ENCODE assay signal across 21 cellular contexts in genomic region chr15:39442898-39443297, GRCh38.
"Had no signal": no experiment of that assay in that cellular context is flagged by ENCODE, and none has a peak within 500 bp of the region (broad histone marks: within the 10 kb centered on the region; RNA-seq: fewer than 3 reads in every experiment).

No MANE protein-coding gene starts in this region.

- H3K4me3 ChIP-seq: colonic mucosa, gastrocnemius medialis, lower lobe of right lung, testis, tibial artery had no signal

- H3K4me1 Mint-ChIP-seq: naive B cell; stimulated activated effector memory CD8-positive, alpha-beta T cell treated with anti-CD3 and anti-CD28 coated beads, Interleukin-12 subunit alpha, Interleukin-12 subunit beta, amount 100 ng/mL, for 72 hours had no signal

- H3K79me2 ChIP-seq: parathyroid adenoma had no signal

- H3K4me1 ChIP-seq: colonic mucosa, gastrocnemius medialis, lower lobe of right lung, parathyroid adenoma, testis had no signal

- H3K9ac ChIP-seq: parathyroid adenoma had no signal

- H3K27me3 Mint-ChIP-seq: dendritic cell treated with granulocyte-macrophage colony-stimulating factor and Interleukin-4, amounts not matched to agents 40 ng/mL and 50 ng/mL, for 4 days; naive B cell; type B pancreatic cell had no signal

- H3K27ac ChIP-seq: colonic mucosa, gastrocnemius medialis, lower lobe of right lung, neutrophil, parathyroid adenoma, testis, tibial artery had no signal

- H3K9me3 Mint-ChIP-seq: dendritic cell treated with granulocyte-macrophage colony-stimulating factor and Interleukin-4, amounts not matched to agents 40 ng/mL and 50 ng/mL, for 4 days; naive B cell; natural killer cell treated with Interleukin-12 subunit alpha and Interleukin-12 subunit beta and Interleukin-15 and Interleukin-18, amount 100 ng/mL, for 72 hours; neural crest cell; stimulated activated effector memory CD8-positive, alpha-beta T cell treated with anti-CD3 and anti-CD28 coated beads, Interleukin-12 subunit alpha, Interleukin-12 subunit beta, amount 100 ng/mL, for 72 hours; type B pancreatic cell had no signal

- ATAC-seq: gastrocnemius medialis; left ventricle myocardium superior; lower lobe of right lung; natural killer cell treated with Interleukin-12 subunit alpha and Interleukin-12 subunit beta and Interleukin-15 and Interleukin-18, amount 100 ng/mL, for 72 hours; sciatic nerve; stimulated activated effector memory CD8-positive, alpha-beta T cell treated with anti-CD3 and anti-CD28 coated beads, Interleukin-12 subunit alpha, Interleukin-12 subunit beta, amount 100 ng/mL, for 72 hours had no signal

- H3K27ac Mint-ChIP-seq: dendritic cell treated with granulocyte-macrophage colony-stimulating factor and Interleukin-4, amounts not matched to agents 40 ng/mL and 50 ng/mL, for 4 days; naive B cell; natural killer cell treated with Interleukin-12 subunit alpha and Interleukin-12 subunit beta and Interleukin-15 and Interleukin-18, amount 100 ng/mL, for 72 hours; progenitor cell of endocrine pancreas; stimulated activated effector memory CD8-positive, alpha-beta T cell treated with anti-CD3 and anti-CD28 coated beads, Interleukin-12 subunit alpha, Interleukin-12 subunit beta, amount 100 ng/mL, for 72 hours; type B pancreatic cell had no signal

- H3K36me3 ChIP-seq: colonic mucosa, gastrocnemius medialis, lower lobe of right lung, neutrophil, tibial artery had no signal

- H2AFZ ChIP-seq: parathyroid adenoma had no signal

- H3K4me3 Mint-ChIP-seq: dendritic cell treated with granulocyte-macrophage colony-stimulating factor and Interleukin-4, amounts not matched to agents 40 ng/mL and 50 ng/mL, for 4 days; naive B cell; natural killer cell treated with Interleukin-12 subunit alpha and Interleukin-12 subunit beta and Interleukin-15 and Interleukin-18, amount 100 ng/mL, for 72 hours; neural crest cell; stimulated activated effector memory CD8-positive, alpha-beta T cell treated with anti-CD3 and anti-CD28 coated beads, Interleukin-12 subunit alpha, Interleukin-12 subunit beta, amount 100 ng/mL, for 72 hours; type B pancreatic cell had no signal

- DNase-seq: colonic mucosa; gastrocnemius medialis; head of caudate nucleus; left ventricle myocardium superior; lower lobe of right lung; naive B cell; stimulated activated CD4-positive, alpha-beta T cell treated with anti-CD3 and anti-CD28 coated beads, Interleukin-2, amount 100 ng/mL, for 24 hours; stimulated activated CD4-positive, alpha-beta T cell treated with anti-CD3 and anti-CD28 coated beads, Interleukin-4, amount 100 ng/mL, for 24 hours; stimulated activated naive CD4-positive, alpha-beta T cell treated with Interleukin-2 at 50 U/mL for 16 hours; substantia nigra; testis; tibial artery had no signal

- H3K27me3 ChIP-seq: colonic mucosa, gastrocnemius medialis, testis, tibial artery had no signal

- H3K9me3 ChIP-seq: colonic mucosa, gastrocnemius medialis, lower lobe of right lung, neutrophil, testis, tibial artery had no signal

- H3K36me3 Mint-ChIP-seq: naive B cell; natural killer cell treated with Interleukin-12 subunit alpha and Interleukin-12 subunit beta and Interleukin-15 and Interleukin-18, amount 100 ng/mL, for 72 hours; stimulated activated effector memory CD8-positive, alpha-beta T cell treated with anti-CD3 and anti-CD28 coated beads, Interleukin-12 subunit alpha, Interleukin-12 subunit beta, amount 100 ng/mL, for 72 hours; type B pancreatic cell had no signal
